ENCODE assay signal across 1 cellular context in the genomic region with DNA sequence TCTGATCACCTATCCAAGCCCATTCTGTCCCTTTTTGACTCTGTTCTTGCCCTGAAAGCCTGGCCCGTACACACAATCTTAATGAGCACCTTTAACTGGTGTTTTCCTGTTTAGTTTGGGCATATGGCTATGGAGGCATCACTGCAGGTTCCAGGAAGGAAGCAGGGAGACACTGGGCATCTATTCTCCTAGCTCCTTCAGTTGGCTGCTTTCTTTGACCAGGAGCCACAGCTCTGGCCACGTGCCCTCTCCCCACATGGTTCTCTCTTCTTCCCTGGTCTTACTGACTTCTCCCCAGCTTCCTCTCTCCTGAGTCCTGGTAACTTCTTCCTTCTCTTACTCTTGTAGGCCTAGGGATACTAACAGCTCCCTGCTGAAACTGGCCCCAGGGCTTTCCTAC.
TF ChIP-seq lines count a peak whose summit lies in the region.

No MANE protein-coding gene starts in this region.

TF ChIP-seq in GM23338, 12 proteins besides CTCF, POLR2A, EP300 and RAD21:
- no peak for TF ChIP-seq ZNF462 (CRISPR knock-in tag; IDR thresholded peaks at IDR 0.05)
- TF ChIP-seq REST (IDR thresholded peaks at IDR 0.05; ENCODE audit: unreplicated experiment): no peak
- TF ChIP-seq ZNF114 (CRISPR knock-in tag; IDR thresholded peaks at IDR 0.05): no peak
- TF ChIP-seq EZH2phosphoT487 (IDR thresholded peaks at IDR 0.05; ENCODE audit: unreplicated experiment): no peak
- TF ChIP-seq, protein P1, sequence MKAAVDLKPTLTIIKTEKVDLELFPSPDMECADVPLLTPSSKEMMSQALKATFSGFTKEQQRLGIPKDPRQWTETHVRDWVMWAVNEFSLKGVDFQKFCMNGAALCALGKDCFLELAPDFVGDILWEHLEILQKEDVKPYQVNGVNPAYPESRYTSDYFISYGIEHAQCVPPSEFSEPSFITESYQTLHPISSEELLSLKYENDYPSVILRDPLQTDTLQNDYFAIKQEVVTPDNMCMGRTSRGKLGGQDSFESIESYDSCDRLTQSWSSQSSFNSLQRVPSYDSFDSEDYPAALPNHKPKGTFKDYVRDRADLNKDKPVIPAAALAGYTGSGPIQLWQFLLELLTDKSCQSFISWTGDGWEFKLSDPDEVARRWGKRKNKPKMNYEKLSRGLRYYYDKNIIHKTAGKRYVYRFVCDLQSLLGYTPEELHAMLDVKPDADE (IDR thresholded peaks at IDR 0.05): no peak
- no peak for TF ChIP-seq NANOG (IDR thresholded peaks at IDR 0.05; ENCODE audit: borderline replicate concordance)
- no peak for TF ChIP-seq CREB1 (CRISPR knock-in tag; IDR thresholded peaks at IDR 0.05; ENCODE audit: low read depth)
- TF ChIP-seq POLR2AphosphoS5 (IDR thresholded peaks at IDR 0.05; ENCODE audit: low read depth): no peak
- TF ChIP-seq EZH2 (IDR thresholded peaks at IDR 0.05; ENCODE audit: low read depth, unreplicated experiment): no peak
- TF ChIP-seq JUNB (IDR thresholded peaks at IDR 0.05; ENCODE audit: unreplicated experiment): no peak
